Comparison of ENCODE assay signal across 9 cellular contexts in the genomic region with DNA sequence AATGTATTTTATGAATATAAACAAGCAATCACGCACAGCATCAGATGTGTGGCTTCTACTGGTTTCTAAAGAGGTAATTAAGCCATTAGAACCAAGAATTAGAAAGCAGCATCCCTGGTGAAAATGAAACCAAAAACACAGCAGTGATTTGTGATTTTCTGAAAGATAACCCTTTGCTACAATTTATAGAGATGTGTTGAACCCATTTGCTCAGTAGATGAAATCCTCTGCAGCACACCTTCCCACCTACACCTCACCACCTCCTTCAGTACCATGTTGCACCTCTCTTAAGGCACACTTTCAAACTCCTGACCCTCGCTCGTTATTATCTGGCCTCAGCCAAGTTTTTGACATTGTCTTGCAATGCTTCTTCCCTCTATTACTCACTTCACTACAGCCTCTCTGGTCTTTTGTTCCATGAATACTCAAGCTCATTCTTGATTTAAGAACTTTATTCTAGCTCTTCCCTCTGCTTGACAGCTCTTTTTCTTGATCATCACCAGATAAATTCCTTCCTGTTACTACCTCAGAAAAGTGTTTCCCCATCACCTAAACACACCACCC. TPM values are rescaled to one million over a fixed set of nuclear protein-coding genes. Genes with fewer than 3 reads are reported as not detected.
DNase-seq lines count a peak whose midpoint lies in the region; ATAC-seq and TF ChIP-seq lines count a peak whose summit lies in the region.
"Had no signal": no experiment of that assay in that cellular context is flagged by ENCODE, and none has a peak within 500 bp of the region (broad histone marks: within the 10 kb centered on the region; RNA-seq: fewer than 3 reads in every experiment).

No MANE protein-coding gene starts in this region.

- CTCF ChIA-PET in BJ (lab: Yijun Ruan, JAX), result interaction anchor here (1.0 to 1.7 kb wide), 2 partner anchors 88 to 242 kb away, joined by 3 to 7 read pairs; no protein-coding TSS in a partner anchor

- H3K4me1 Mint-ChIP-seq in T-helper 2 cell treated with Interferon-gamma antibody and Interleukin-4, amounts not matched to agents 5 μg/mL and 100 μg/mL, for 36 hours (ENCODE audit: low read depth), result peaks cover 35% of the 10 kb centered on the region

- H3K4me3 ChIP-seq in BJ (ENCODE audit: low read depth, low read length), result peak overlapping the region; percentile 25
- no peak overlapping the region for H3K4me3 ChIP-seq in left lung
- peak overlapping the region in 1 of 2 donors; percentile 19 for H3K4me3 ChIP-seq in tibial artery

- H3K4me3 Mint-ChIP-seq in T-helper 2 cell treated with Interferon-gamma antibody and Interleukin-4, amounts not matched to agents 5 μg/mL and 100 μg/mL, for 36 hours, result peak overlapping the region; percentile 31
- H3K4me3 Mint-ChIP-seq: mesothelial cell of epicardium had no signal

- no peaks in the 10 kb centered on the region for H3K27me3 Mint-ChIP-seq in T-helper 2 cell treated with Interferon-gamma antibody and Interleukin-4, amounts not matched to agents 5 μg/mL and 100 μg/mL, for 36 hours (ENCODE audit: low read depth)

- peak; percentile 37 for ATAC-seq in GM18870 (IDR thresholded peaks at IDR 0.05; ENCODE audit: unreplicated experiment)
- peak; percentile 9 for ATAC-seq in left lung

- H3K9me3 ChIP-seq in left lung, result no peaks in the 10 kb centered on the region
- no peaks in the 10 kb centered on the region for H3K9me3 ChIP-seq in tibial artery

- no peak for DNase-seq in BJ (ENCODE audit: low read depth)
- DNase-seq in T-helper 2 cell treated with Interferon-gamma antibody and Interleukin-4, amounts not matched to agents 5 μg/mL and 100 μg/mL, for 36 hours (ENCODE audit: low spot score), result no peak
- no peak for DNase-seq in left lung
- no peak for DNase-seq in nucleus accumbens (lab: John Stamatoyannopoulos, UW)
- DNase-seq in DMS79 treated with DMSO at 0.1 percent for 48 hours (lab: John Stamatoyannopoulos, UW), result no peak
- DNase-seq in tibial artery, result no peak
- DNase-seq in SW480 (ENCODE audit: low spot score), result no peak

- H3K27ac ChIP-seq in left lung, result peak overlapping the region; percentile 21 to 72
- H3K27ac ChIP-seq in tibial artery, result no peak overlapping the region

- POLR2A ChIA-PET in BJ (lab: Charles Lee), result no interaction called here

- peaks cover 9% of the 10 kb centered on the region for H3K36me3 Mint-ChIP-seq in T-helper 2 cell treated with Interferon-gamma antibody and Interleukin-4, amounts not matched to agents 5 μg/mL and 100 μg/mL, for 36 hours (ENCODE audit: low read depth)
- H3K36me3 Mint-ChIP-seq: mesothelial cell of epicardium had no signal

- peaks cover 14 to 57% of the 10 kb centered on the region in 2 donors for H3K4me1 ChIP-seq in left lung
- H3K4me1 ChIP-seq in tibial artery, result peaks cover 0 to 24% (median 0%) of the 10 kb centered on the region in 4 donors

- no peaks in the 10 kb centered on the region for H3K9me3 Mint-ChIP-seq in T-helper 2 cell treated with Interferon-gamma antibody and Interleukin-4, amounts not matched to agents 5 μg/mL and 100 μg/mL, for 36 hours
- H3K9me3 Mint-ChIP-seq: mesothelial cell of epicardium had no signal

- no peak for TF ChIP-seq CTCF in BJ (IDR thresholded peaks at IDR 0.05; ENCODE audit: insufficient read depth, low read depth, low read length)
- TF ChIP-seq CTCF in left lung (IDR thresholded peaks at IDR 0.05), result no peak
- TF ChIP-seq CTCF in tibial artery (IDR thresholded peaks at IDR 0.05), result no peak

- intact Hi-C loops in left lung (cut with DNase I) (no loop called here), tibial artery (cut with DNase I; ENCODE audit: low total_unique reads) (no loop called here)

- H3K36me3 ChIP-seq in BJ (ENCODE audit: control insufficient read depth, insufficient read depth, low read length) (no peaks in the 10 kb centered on the region), left lung (no peaks in the 10 kb centered on the region), tibial artery (no peaks in the 10 kb centered on the region)

- H3K27me3 ChIP-seq in BJ (ENCODE audit: control insufficient read depth, insufficient read depth, low read length), result no peaks in the 10 kb centered on the region
- no peaks in the 10 kb centered on the region for H3K27me3 ChIP-seq in left lung
- no peaks in the 10 kb centered on the region for H3K27me3 ChIP-seq in tibial artery

- H3K27ac Mint-ChIP-seq in T-helper 2 cell treated with Interferon-gamma antibody and Interleukin-4, amounts not matched to agents 5 μg/mL and 100 μg/mL, for 36 hours, result peak overlapping the region; percentile 5
- H3K27ac Mint-ChIP-seq: mesothelial cell of epicardium had no signal

RNA-seq across cellular contexts. Expression of a gene that starts 38.6 kb away (rescaled TPM):
- polyA plus RNA-seq in BJ (2011; rRNA removed), result 16.4 and 22.7 TPM in 2 replicates
- polyA minus RNA-seq in BJ (2011; rRNA and poly(A)+ RNA removed), result 6.6 and 8.5 TPM in 2 replicates
- 10 to 100 TPM; 31.1 to 33.5 TPM for total RNA-seq in left lung

RNA-seq across cellular contexts. Expression of a gene that starts 38.7 kb away (rescaled TPM):
- 4.6 and 9.5 TPM in 2 replicates for polyA plus RNA-seq in BJ (2011; rRNA removed)
- 3.2 and 3.8 TPM in 2 replicates for polyA minus RNA-seq in BJ (2011; rRNA and poly(A)+ RNA removed)
- 10 to 100 TPM; 10.4 to 13.4 TPM for total RNA-seq in left lung

RNA-seq across cellular contexts. Expression of a gene that starts 53.4 kb away (rescaled TPM):
- polyA plus RNA-seq in BJ (2011; rRNA removed), result 1.5 and 1.7 TPM in 2 replicates
- polyA minus RNA-seq in BJ (2011; rRNA and poly(A)+ RNA removed), result 0.90 and 1.1 TPM in 2 replicates
- 1 to 10 TPM; 6.4 to 9.0 TPM for total RNA-seq in left lung

Comparison
In these comparisons a context has a peak if more than half of its experiments do, and no peak if none do; other contexts are left out.
1. H3K27ac ChIP-seq: peak in left lung (2 of 2); none in tibial artery (0 of 2).